In the genomic region with DNA sequence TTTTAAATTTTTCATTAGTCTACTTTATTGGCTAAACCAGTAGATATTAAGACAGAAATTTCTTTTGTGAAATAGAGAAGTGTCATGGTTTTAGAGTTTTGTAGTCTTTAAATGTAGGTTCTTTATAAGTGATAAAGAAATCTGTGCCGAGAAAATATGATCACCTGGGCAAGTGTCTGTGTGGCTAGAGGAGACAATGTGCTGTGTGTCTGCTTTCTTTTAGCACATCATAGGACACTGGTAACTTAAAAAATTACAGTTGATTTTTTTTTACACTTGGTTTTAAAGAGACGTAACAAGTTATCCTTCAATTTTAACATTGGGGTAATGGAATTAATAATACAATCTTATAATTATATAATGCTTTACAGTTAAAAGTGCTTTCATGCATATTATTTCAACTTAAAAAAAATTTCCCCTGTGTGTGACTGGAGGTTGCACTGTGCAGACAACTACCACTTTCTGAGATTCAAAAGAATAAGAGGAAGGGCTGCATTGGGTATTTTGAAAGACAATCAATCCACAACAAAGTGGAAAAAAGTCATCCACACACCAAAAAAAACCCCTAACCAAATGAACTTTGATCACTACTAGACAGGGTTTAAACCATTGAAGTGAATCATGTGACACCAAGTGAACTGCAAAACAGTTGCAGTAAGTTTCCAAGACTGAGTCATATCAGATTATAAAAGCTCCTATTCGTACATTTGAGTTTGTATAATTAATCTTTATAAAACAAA, we compare ENCODE assay signal across 8 cellular contexts. TPM values are rescaled to one million over a fixed set of nuclear protein-coding genes. Genes with fewer than 3 reads are reported as not detected.
DNase-seq lines count a peak whose midpoint lies in the region; ATAC-seq, FAIRE-seq and TF ChIP-seq lines count a peak whose summit lies in the region.

No MANE protein-coding gene starts in this region.

- no peaks in the 10 kb centered on the region for H3K36me3 ChIP-seq in CD4-positive, CD25-positive, alpha-beta regulatory T cell (ENCODE audit: control insufficient read depth, insufficient read depth, low read length)
- no peaks in the 10 kb centered on the region for H3K36me3 ChIP-seq in pancreas

- no peaks in the 10 kb centered on the region for H3K9me3 ChIP-seq in CD4-positive, CD25-positive, alpha-beta regulatory T cell (ENCODE audit: control insufficient read depth in 2 of 2, low read length in 2 of 2)
- no peaks in the 10 kb centered on the region for H3K9me3 ChIP-seq in pancreas

- H3K4me1 Mint-ChIP-seq in CD4-positive, CD25-positive, alpha-beta regulatory T cell: peaks cover 32 to 71% (median 40%) of the 10 kb centered on the region in 4 donors
- peaks cover 68% of the 10 kb centered on the region for H3K4me1 Mint-ChIP-seq in activated naive CD8-positive, alpha-beta T cell treated with anti-CD3 and anti-CD28 coated beads for 36 hours
- H3K4me1 Mint-ChIP-seq in chondrocyte (ENCODE audit: low read depth): no peaks in the 10 kb centered on the region

- H3K9me3 Mint-ChIP-seq in CD4-positive, CD25-positive, alpha-beta regulatory T cell: peaks cover 0 to 7% (median 1%) of the 10 kb centered on the region in 7 donors
- H3K9me3 Mint-ChIP-seq in activated naive CD8-positive, alpha-beta T cell treated with anti-CD3 and anti-CD28 coated beads for 36 hours: peaks cover 22% of the 10 kb centered on the region
- peaks cover 10% of the 10 kb centered on the region for H3K9me3 Mint-ChIP-seq in chondrocyte (ENCODE audit: low read depth)

- H3K4me1 ChIP-seq in CD4-positive, CD25-positive, alpha-beta regulatory T cell (ENCODE audit: control insufficient read depth, insufficient read depth, low read length, poor library complexity, severe bottlenecking): peaks cover 37% of the 10 kb centered on the region
- H3K4me1 ChIP-seq in pancreas: peaks cover 9 to 21% (median 17%) of the 10 kb centered on the region in 3 donors

- H3K27ac ChIP-seq in CD4-positive, CD25-positive, alpha-beta regulatory T cell (ENCODE audit: insufficient read depth, low read length, poor library complexity, severe bottlenecking): peak overlapping the region; percentile 83
- peak overlapping the region in 1 of 4 donors; percentile 29 for H3K27ac ChIP-seq in pancreas

- peak overlapping the region; percentile 80 to 90 (median 83) for H3K27ac Mint-ChIP-seq in CD4-positive, CD25-positive, alpha-beta regulatory T cell
- peak overlapping the region; percentile 85 for H3K27ac Mint-ChIP-seq in activated naive CD8-positive, alpha-beta T cell treated with anti-CD3 and anti-CD28 coated beads for 36 hours
- no peak overlapping the region for H3K27ac Mint-ChIP-seq in chondrocyte (ENCODE audit: unreplicated experiment)

- WGBS in pancreas, 2 donors: 64 to 70% methylated on average over 3 of the region's 3 CpGs

- peak in 2 of 3 donors; percentile 69 to 75 for DNase-seq in CD4-positive, CD25-positive, alpha-beta regulatory T cell
- DNase-seq in GM19240 (ENCODE audit: insufficient read length, low spot score) (peak; percentile 8), pancreas (no peak), KG1 (lab: John Stamatoyannopoulos, UW) (no peak), cortex of kidney (lab: John Stamatoyannopoulos, UW) (no peak), chondrocyte (ENCODE audit: low spot score) (no peak)
- DNase-seq in activated naive CD8-positive, alpha-beta T cell treated with anti-CD3 and anti-CD28 coated beads for 36 hours: no peak

- TF ChIP-seq CTCF in pancreas (IDR thresholded peaks at IDR 0.05) (no peak), chondrocyte (IDR thresholded peaks at IDR 0.05) (no peak)

- H3K4me3 Mint-ChIP-seq in CD4-positive, CD25-positive, alpha-beta regulatory T cell: peak overlapping the region; percentile 79 to 88 (median 82)
- peak overlapping the region; percentile 53 for H3K4me3 Mint-ChIP-seq in activated naive CD8-positive, alpha-beta T cell treated with anti-CD3 and anti-CD28 coated beads for 36 hours
- H3K4me3 Mint-ChIP-seq in chondrocyte (ENCODE audit: unreplicated experiment): no peak overlapping the region

- peak; percentile 74 for ATAC-seq in CD4-positive, CD25-positive, alpha-beta regulatory T cell (ENCODE audit: low read depth in 2 of 2)
- ATAC-seq in HG03342 (IDR thresholded peaks at IDR 0.05; ENCODE audit: unreplicated experiment): peak; percentile 70
- ATAC-seq in pancreas: peak; percentile 70 to 93 (median 84)

- FAIRE-seq in pancreas (lab: Jason Lieb, UNC): no peak

- H3K36me3 Mint-ChIP-seq in CD4-positive, CD25-positive, alpha-beta regulatory T cell: peaks cover 7% of the 10 kb centered on the region
- peaks cover 52% of the 10 kb centered on the region for H3K36me3 Mint-ChIP-seq in activated naive CD8-positive, alpha-beta T cell treated with anti-CD3 and anti-CD28 coated beads for 36 hours
- peaks cover 5% of the 10 kb centered on the region for H3K36me3 Mint-ChIP-seq in chondrocyte (ENCODE audit: low read depth)

- intact Hi-C loops in pancreas (cut with DNase I): no loop called here

- peak overlapping the region; percentile 67 for H3K4me3 ChIP-seq in CD4-positive, CD25-positive, alpha-beta regulatory T cell (ENCODE audit: low read depth, low read length)
- H3K4me3 ChIP-seq in pancreas: no peak overlapping the region

- no peaks in the 10 kb centered on the region for H3K27me3 Mint-ChIP-seq in CD4-positive, CD25-positive, alpha-beta regulatory T cell
- no peaks in the 10 kb centered on the region for H3K27me3 Mint-ChIP-seq in activated naive CD8-positive, alpha-beta T cell treated with anti-CD3 and anti-CD28 coated beads for 36 hours
- H3K27me3 Mint-ChIP-seq in chondrocyte (ENCODE audit: low read depth): no peaks in the 10 kb centered on the region

- no peaks in the 10 kb centered on the region for H3K27me3 ChIP-seq in CD4-positive, CD25-positive, alpha-beta regulatory T cell (ENCODE audit: control insufficient read depth, insufficient read depth, low read length)
- H3K27me3 ChIP-seq in pancreas: no peaks in the 10 kb centered on the region

RNA-seq across cellular contexts. Expression of a gene that starts 50.0 kb away (rescaled TPM):
- 3.0 TPM for total RNA-seq in CD4-positive, CD25-positive, alpha-beta regulatory T cell
- polyA plus RNA-seq in CD4-positive, CD25-positive, alpha-beta regulatory T cell: 10 to 100 TPM in 1 of 4 donors, 1 to 10 TPM in 3; 3.6 to 11.5 (median 6.9) TPM
- total RNA-seq in activated naive CD8-positive, alpha-beta T cell treated with anti-CD3 and anti-CD28 coated beads for 36 hours: 10 to 100 TPM; 79.7 to 85.0 TPM
- 1 to 10 TPM; 5.2 to 7.4 (median 6.6) TPM for total RNA-seq in pancreas
- 1 to 10 TPM; 5.4 TPM for polyA plus RNA-seq in pancreas
- total RNA-seq in chondrocyte: 0.15 TPM in 1 of 3 replicates, not detected in the others

Comparison
In these comparisons a context has a peak if more than half of its experiments do, and no peak if none do; other contexts are left out.
1. DNase-seq: peak in CD4-positive, CD25-positive, alpha-beta regulatory T cell (2 of 3) and GM19240 (single experiment); none in activated naive CD8-positive, alpha-beta T cell treated with anti-CD3 and anti-CD28 coated beads for 36 hours (single experiment), pancreas (0 of 6), KG1 (single experiment), cortex of kidney (single experiment) and chondrocyte (single experiment).
2. RNA of a gene that starts 50.0 kb away (total RNA-seq): 79.7 to 85.0 TPM in activated naive CD8-positive, alpha-beta T cell treated with anti-CD3 and anti-CD28 coated beads for 36 hours; 5.2 to 7.4 TPM in pancreas, 3.0 TPM in CD4-positive, CD25-positive, alpha-beta regulatory T cell (single experiment) and 0.15 TPM in chondrocyte; every median in the first group is over 4 times any median in the second.
3. Peak in every context shown above with its lines, with median percentiles within 50 percentile points of each other: ATAC-seq.